Comparison of ENCODE assay signal across 8 cellular contexts in the genomic region with DNA sequence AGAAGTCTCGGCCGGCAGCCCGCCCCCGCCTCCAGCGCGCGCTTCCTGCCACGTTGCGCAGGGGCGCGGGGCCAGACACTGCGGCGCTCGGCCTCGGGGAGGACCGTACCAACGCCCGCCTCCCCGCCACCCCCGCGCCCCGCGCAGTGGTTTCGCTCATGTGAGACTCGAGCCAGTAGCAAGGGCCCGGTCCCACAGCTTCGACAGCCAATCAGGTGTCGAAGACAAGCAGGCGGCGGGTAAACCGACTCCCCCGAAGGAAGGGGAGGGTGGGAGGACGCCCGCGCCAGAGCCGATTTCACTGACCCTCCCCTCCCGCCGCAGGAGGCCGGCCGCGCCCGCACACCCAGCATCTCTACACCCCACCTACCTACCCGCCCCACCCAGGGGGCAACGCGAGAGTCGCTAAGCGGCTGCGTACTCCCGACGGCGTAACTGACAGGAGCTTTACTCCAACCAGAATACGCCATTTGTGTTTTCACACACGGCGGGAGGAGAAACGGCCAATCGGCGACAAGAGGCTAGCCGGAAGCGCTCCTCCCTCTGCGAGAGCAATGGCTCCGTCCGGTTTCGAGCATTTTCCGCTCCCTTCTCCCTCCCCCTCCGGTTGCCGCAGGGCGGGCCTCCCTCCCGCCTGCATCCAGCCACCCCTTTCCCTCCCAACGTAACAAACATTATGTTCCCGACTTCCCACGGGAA. TPM values are rescaled to one million over a fixed set of nuclear protein-coding genes. Genes with fewer than 3 reads are reported as not detected.
DNase-seq lines count a peak whose midpoint lies in the region; ATAC-seq and TF ChIP-seq lines count a peak whose summit lies in the region.

No MANE protein-coding gene starts in this region.

- peaks cover 85% of the 10 kb centered on the region for H3K79me2 ChIP-seq in Loucy (ENCODE audit: insufficient read depth, low read length)

- no peaks in the 10 kb centered on the region for H3K9me3 Mint-ChIP-seq in natural killer cell

- H3K27ac ChIP-seq in RWPE2 (ENCODE audit: poor library complexity, severe bottlenecking): peak overlapping the region; percentile 94

- peaks cover 83% of the 10 kb centered on the region for H4K20me1 ChIP-seq in Loucy (ENCODE audit: insufficient read depth, low read length, poor library complexity, severe bottlenecking)

- peaks cover 53% of the 10 kb centered on the region for H3K4me1 ChIP-seq in Loucy (ENCODE audit: insufficient read depth, low read length, poor library complexity, severe bottlenecking)
- H3K4me1 ChIP-seq in RWPE2 (ENCODE audit: insufficient read depth, poor library complexity, severe bottlenecking): peaks cover 29% of the 10 kb centered on the region

- no peaks in the 10 kb centered on the region for H3K9me3 ChIP-seq in Loucy (ENCODE audit: insufficient read depth, low read depth, low read length)
- H3K9me3 ChIP-seq in RWPE2 (ENCODE audit: severe bottlenecking): no peaks in the 10 kb centered on the region

- H3F3A ChIP-seq in Loucy (ENCODE audit: low read depth): peaks cover 9% of the 10 kb centered on the region; the same call in 1 of the 2 replicates

- TF ChIP-seq CTCF in Loucy (conservative IDR thresholded peaks at IDR 0.05; ENCODE audit: low read length): no peak
- no peak for TF ChIP-seq CTCF in RWPE2 (IDR thresholded peaks at IDR 0.05; ENCODE audit: poor library complexity, severe bottlenecking)
- no peak for TF ChIP-seq CTCF in fibroblast of pulmonary artery (IDR thresholded peaks at IDR 0.05; ENCODE audit: low read length, missing control alignments)
- TF ChIP-seq CTCF in natural killer cell (IDR thresholded peaks at IDR 0.05): no peak

- ATAC-seq in RWPE2 (ENCODE audit: low read depth) (peak; percentile 76), natural killer cell (peak; percentile 66 to 86 (median 72))

- H3K27me3 ChIP-seq in H7 (ENCODE audit: control insufficient read depth, insufficient read depth, low read length) (no peaks in the 10 kb centered on the region), Loucy (ENCODE audit: insufficient read depth, low read length, poor library complexity, severe bottlenecking) (peaks cover 5% of the 10 kb centered on the region), RWPE2 (ENCODE audit: insufficient read depth, poor library complexity, severe bottlenecking) (no peaks in the 10 kb centered on the region)

- intact Hi-C loops in natural killer cell (cut with micrococcal nuclease): loop anchor here (1.0 to 5.0 kb wide), 3 partner anchors 34 to 336 kb away; a partner anchor contains a TSS

- H3K4me1 Mint-ChIP-seq in natural killer cell: peaks cover 64 to 73% of the 10 kb centered on the region in 2 donors

- no peaks in the 10 kb centered on the region for H3K27me3 Mint-ChIP-seq in natural killer cell (ENCODE audit: low read depth in 2 of 2)

- no peak overlapping the region for H2AFZ ChIP-seq in Loucy (ENCODE audit: low read length)

- peak overlapping the region; percentile 97 for H3K4me3 Mint-ChIP-seq in natural killer cell

- H3K4me2 ChIP-seq in Loucy (ENCODE audit: low read depth, low read length, poor library complexity, severe bottlenecking): peak overlapping the region; percentile 96

- H3K36me3 ChIP-seq in H7 (replicated peaks; ENCODE audit: control insufficient read depth, insufficient read depth, low read length) (peaks cover 10% of the 10 kb centered on the region), Loucy (ENCODE audit: insufficient read depth, low read length) (peaks cover 21% of the 10 kb centered on the region; the same call in 1 of the 2 replicates), RWPE2 (ENCODE audit: low read depth) (peaks cover 66% of the 10 kb centered on the region)

- H3K9ac ChIP-seq in Loucy (ENCODE audit: low read depth, low read length, poor library complexity, severe bottlenecking): peak overlapping the region; percentile 92

- H3K9me2 ChIP-seq in Loucy (replicated peaks; ENCODE audit: low read depth, low read length): no peaks in the 10 kb centered on the region

- H3K4me3 ChIP-seq in H7 (ENCODE audit: insufficient read depth, low read depth, low read length) (peak overlapping the region; percentile 97), Loucy (ENCODE audit: low read length, poor library complexity, severe bottlenecking) (peak overlapping the region; percentile 98), RWPE2 (ENCODE audit: severe bottlenecking) (peak overlapping the region; percentile 56), fibroblast of pulmonary artery (replicated peaks; ENCODE audit: low read depth, low read length) (peak overlapping the region; percentile 90)

- peak overlapping the region; percentile 99 for H3K27ac Mint-ChIP-seq in natural killer cell

- H3K36me3 Mint-ChIP-seq in natural killer cell: peaks cover 7% of the 10 kb centered on the region

- DNase-seq in EL (peak; percentile 99), H7 (peak; percentile 94), RWPE2 (ENCODE audit: low spot score) (peak; percentile 99), fibroblast of pulmonary artery (ENCODE audit: low read depth) (peak; percentile 100), natural killer cell (peak; percentile 100)
- peak; percentile 99 for DNase-seq in activated effector memory CD4-positive, alpha-beta T cell treated with Interleukin-2 at 50 U/mL for 16 hours
- peak; percentile 99 to 100 (median 100) for DNase-seq in stimulated activated naive CD4-positive, alpha-beta T cell (lab: John Stamatoyannopoulos, UW)

RNA-seq across cellular contexts. Expression of a gene that starts 0.6 kb away (rescaled TPM):
- 99.8 and 139 TPM in 2 replicates for total RNA-seq in H7 (2014; rRNA removed; shearing (Covaris generic))
- total RNA-seq in natural killer cell: 100 to 1,000 TPM; 106 to 154 (median 140) TPM

RNA-seq across cellular contexts. Expression of a gene that starts 33.9 kb away (rescaled TPM):
- total RNA-seq in H7 (2014; rRNA removed; shearing (Covaris generic)): 17.4 and 22.1 TPM in 2 replicates
- total RNA-seq in natural killer cell: 10 to 100 TPM; 44.0 to 48.8 (median 46.3) TPM

Comparison
In these comparisons a context has a peak if more than half of its experiments do, and no peak if none do; other contexts are left out.
1. Peak in every context shown above with its lines: DNase-seq, ATAC-seq, H3K4me3 ChIP-seq and H3K27ac ChIP-seq.